In genomic region chr1:236904874-236905741, GRCh38 we compare ENCODE assay signal across 9 cellular contexts.
DNase-seq lines count a peak whose midpoint lies in the region; ATAC-seq lines count a peak whose summit lies in the region.
"Had no signal": no experiment of that assay in that cellular context is flagged by ENCODE, and none has a peak within 500 bp of the region (broad histone marks: within the 10 kb centered on the region; RNA-seq: fewer than 3 reads in every experiment).

No MANE protein-coding gene starts in this region.

- no peak overlapping the region for H3K4me3 ChIP-seq in skeletal muscle cell (ENCODE audit: low read depth, low read length)

- intact Hi-C loops in Right ventricle myocardium inferior (cut with DNase I) = no loop called here

- ATAC-seq in HG03108 (IDR thresholded peaks at IDR 0.05; ENCODE audit: unreplicated experiment) = no peak
- ATAC-seq in Right ventricle myocardium inferior = no peak

- peak; percentile 34 for DNase-seq in DMS 273 (lab: John Stamatoyannopoulos, UW; ENCODE audit: unreplicated experiment)
- DNase-seq in DMS 273 treated with DMSO at 0.1 percent for 48 hours (lab: John Stamatoyannopoulos, UW) = no peak
- peak; percentile 76 for DNase-seq in NOMO-1 treated with DMSO at 0.1 percent for 48 hours (lab: John Stamatoyannopoulos, UW; ENCODE audit: unreplicated experiment)
- DNase-seq in epithelial cell of prostate (ENCODE audit: low read depth, low spot score) = peak; percentile 76
- DNase-seq in skeletal muscle cell (ENCODE audit: low read depth) = peak; percentile 88
- no peak for DNase-seq in Right ventricle myocardium inferior (ENCODE audit: missing footprints)
- DNase-seq in T-helper 1 cell = no peak

- no peak overlapping the region for H3K27ac ChIP-seq in epithelial cell of prostate
- H3K27ac ChIP-seq: 22Rv1 had no signal

Comparison
In these comparisons a context has a peak if more than half of its experiments do, and no peak if none do; other contexts are left out.
1. DNase-seq: peak in DMS 273 (single experiment), NOMO-1 treated with DMSO at 0.1 percent for 48 hours (single experiment), epithelial cell of prostate (single experiment) and skeletal muscle cell (single experiment); none in DMS 273 treated with DMSO at 0.1 percent for 48 hours (single experiment), Right ventricle myocardium inferior (single experiment) and T-helper 1 cell (0 of 5).